10 cellular contexts compared by ENCODE assay signal in genomic region chr4:48343531-48343930, GRCh38. TPM values are rescaled to one million over a fixed set of nuclear protein-coding genes. Genes with fewer than 3 reads are reported as not detected.
A peak's percentile ranks its signal among the peaks of the same experiment; 100 is the strongest.
DNase-seq lines count a peak whose midpoint lies in the region; ATAC-seq and TF ChIP-seq lines count a peak whose summit lies in the region.
"Had no signal": no experiment of that assay in that cellular context is flagged by ENCODE, and none has a peak within 500 bp of the region (broad histone marks: within the 10 kb centered on the region; RNA-seq: fewer than 3 reads in every experiment).

No MANE protein-coding gene starts in this region.

- H3K27me3 ChIP-seq in PC-3 (ENCODE audit: low read length) (no peaks in the 10 kb centered on the region), psoas muscle (ENCODE audit: insufficient read depth in 3 of 3, low read length in 2 of 3) (no peaks in the 10 kb centered on the region)

- BruUV-seq in PC-3 (replicated peaks; lab: Mats Ljungman, UMichigan) = TSS peak; percentile 23

- H3K36me3 ChIP-seq in PC-3 (ENCODE audit: low read depth, low read length) (no peaks in the 10 kb centered on the region), psoas muscle (ENCODE audit: insufficient read depth in 1 of 2, low read depth in 1 of 2) (no peaks in the 10 kb centered on the region)

- POLR2A ChIA-PET in PC-3 (lab: Charles Lee; ENCODE audit: unreplicated experiment) = no interaction called here

- H3K4me1 ChIP-seq in PC-3 (ENCODE audit: insufficient read depth, low read length) (peaks cover 31% of the 10 kb centered on the region), psoas muscle (peaks cover 57% of the 10 kb centered on the region)

- ATAC-seq in PC-3 = no peak
- ATAC-seq in psoas muscle = no peak
- no peak for ATAC-seq in HG02981 (IDR thresholded peaks at IDR 0.05; ENCODE audit: unreplicated experiment)
- ATAC-seq: left cardiac atrium had no signal

- no peak overlapping the region for H2AFZ ChIP-seq in PC-3 (ENCODE audit: low read length)

- H3K4me3 ChIP-seq in PC-3 (ENCODE audit: low read length) = peak overlapping the region; percentile 99
- H3K4me3 ChIP-seq in psoas muscle = peak overlapping the region; percentile 95

- no peaks in the 10 kb centered on the region for H3F3A ChIP-seq in PC-3 (ENCODE audit: low read length, unreplicated experiment)

- 9 to 46% (median 27%) methylated on average over 1 of the region's 1 CpG for WGBS in psoas muscle, 3 donors

- DNase-seq in GM03348 (ENCODE audit: low spot score) = peak; percentile 7
- DNase-seq in PC-3 = peak; percentile 13
- DNase-seq in endothelial cell (ENCODE audit: low spot score) = no peak
- no peak for DNase-seq in psoas muscle
- DNase-seq in cortex of kidney (lab: John Stamatoyannopoulos, UW) = no peak
- DNase-seq in HCEC 1CT = no peak
- DNase-seq in NCI-H2171 (lab: John Stamatoyannopoulos, UW) = no peak
- DNase-seq: Kasumi-1, left cardiac atrium had no signal

- H3K4me1 Mint-ChIP-seq in endothelial cell (ENCODE audit: unreplicated experiment) = peaks cover 26% of the 10 kb centered on the region

- no peak for TF ChIP-seq CTCF in PC-3 (conservative IDR thresholded peaks at IDR 0.05; ENCODE audit: low read depth, low read length)
- no peak for TF ChIP-seq CTCF in endothelial cell (IDR thresholded peaks at IDR 0.05; ENCODE audit: unreplicated experiment)
- TF ChIP-seq CTCF in psoas muscle (IDR thresholded peaks at IDR 0.05) = no peak

- peak overlapping the region; percentile 98 for H3K4me3 Mint-ChIP-seq in endothelial cell (ENCODE audit: unreplicated experiment)

- H3K27me3 Mint-ChIP-seq in endothelial cell (ENCODE audit: unreplicated experiment) = peaks cover 6% of the 10 kb centered on the region

- peaks cover 70% of the 10 kb centered on the region for H3K79me2 ChIP-seq in PC-3 (ENCODE audit: low read length)

- CTCF ChIA-PET in PC-3 (lab: Charles Lee) = no interaction called here

- peaks cover 22% of the 10 kb centered on the region for H4K20me1 ChIP-seq in PC-3 (ENCODE audit: low read length)

- H3K27ac ChIP-seq in PC-3 (ENCODE audit: low read length) = no peak overlapping the region
- no peak overlapping the region for H3K27ac ChIP-seq in psoas muscle

- no peaks in the 10 kb centered on the region for H3K9me3 Mint-ChIP-seq in endothelial cell (ENCODE audit: unreplicated experiment)

- peaks cover 4% of the 10 kb centered on the region for H3K36me3 Mint-ChIP-seq in endothelial cell (ENCODE audit: low read depth, unreplicated experiment)

- intact Hi-C loops in PC-3 (cut with micrococcal nuclease) = no loop called here
- intact Hi-C loops in psoas muscle (cut with DNase I) = loop anchor here in 1 of 2 donors (5.0 kb wide), 2 partner anchors 34 to 431 kb away; partner anchors contain the start of gene NFXL1

- no peak overlapping the region; the same call in 1 of the 2 replicates for H3K9ac ChIP-seq in PC-3 (ENCODE audit: low read length)

- peak overlapping the region; percentile 7 for H3K27ac Mint-ChIP-seq in endothelial cell (ENCODE audit: unreplicated experiment)

- H3K4me2 ChIP-seq in PC-3 (ENCODE audit: low read length) = peak overlapping the region; percentile 95

- no peaks in the 10 kb centered on the region for H3K9me2 ChIP-seq in PC-3 (replicated peaks; ENCODE audit: low read length)

- H3K9me3 ChIP-seq in PC-3 (ENCODE audit: low read length) (no peaks in the 10 kb centered on the region), psoas muscle (no peaks in the 10 kb centered on the region)

RNA-seq across cellular contexts. Expression of gene SLAIN2, which starts 2.2 kb away (rescaled TPM):
- 12.5 and 17.6 TPM in 2 replicates for total RNA-seq in PC-3 (2014; rRNA removed)
- 54.6 TPM for total RNA-seq in endothelial cell (ENCODE audit: unreplicated experiment)
- total RNA-seq in psoas muscle = 100 to 1,000 TPM; 157 to 204 (median 191) TPM
- polyA plus RNA-seq in psoas muscle = 100 to 1,000 TPM in 1 of 3 donors, 10 to 100 TPM in 2; 69.5 to 203 (median 79.9) TPM

Comparison
In these comparisons a context has a peak if more than half of its experiments do, and no peak if none do; other contexts are left out.
1. DNase-seq: peak in GM03348 (single experiment) and PC-3 (single experiment); none in endothelial cell (single experiment), psoas muscle (0 of 2), cortex of kidney (single experiment), HCEC 1CT (single experiment) and NCI-H2171 (single experiment).